In genomic region chr12:30695327-30696102, GRCh38 we compare ENCODE assay signal across 8 cellular contexts. TPM values are rescaled to one million over a fixed set of nuclear protein-coding genes. Genes with fewer than 3 reads are reported as not detected.
DNase-seq lines count a peak whose midpoint lies in the region; ATAC-seq and TF ChIP-seq lines count a peak whose summit lies in the region.

IPO8 (minus strand) TSS chr12:30695869; CDS start chr12:30695647, 222 bp downstream.

- H3K4me1 ChIP-seq in endocrine pancreas (ENCODE audit: control insufficient read depth, insufficient read depth, low read length): peaks cover 8% of the 10 kb centered on the region
- no peaks in the 10 kb centered on the region for H3K4me1 ChIP-seq in mesendoderm (ENCODE audit: control insufficient read depth, low read depth, low read length)

- BruUV-seq in Calu3 (replicated peaks; lab: Mats Ljungman, UMichigan): TSS peak; percentile 49

- H3K4me3 ChIP-seq in endocrine pancreas (ENCODE audit: control insufficient read depth, insufficient read depth, low read length) (peak within 1 kb of the TSS; percentile 86), mesendoderm (ENCODE audit: low read length) (peak within 1 kb of the TSS; percentile 67)

- peak within 1 kb of the TSS; percentile 89 for H4K8ac ChIP-seq in mesendoderm (ENCODE audit: low read depth, low read length)

- H3K9ac ChIP-seq in endocrine pancreas (ENCODE audit: control insufficient read depth, insufficient read depth, low read length) (peak within 1 kb of the TSS; percentile 97), mesendoderm (ENCODE audit: low read length) (peak within 1 kb of the TSS; percentile 86)

- H3K79me2 ChIP-seq in mesendoderm (ENCODE audit: control insufficient read depth, insufficient read depth, low read length): peaks cover 3% of the 10 kb centered on the region

- peak within 1 kb of the TSS; percentile 29 for H3K18ac ChIP-seq in mesendoderm (ENCODE audit: low read length)

- no peak within 1 kb of the TSS for H4K5ac ChIP-seq in mesendoderm (ENCODE audit: low read length)

- peaks cover 20% of the 10 kb centered on the region for H3K36me3 Mint-ChIP-seq in Calu3 (ENCODE audit: insufficient read depth, unreplicated experiment)
- H3K36me3 Mint-ChIP-seq in activated CD8-positive, alpha-beta memory T cell treated with anti-CD3 and anti-CD28 coated beads, Interleukin-2, amount 10 ng/mL, durations not matched to agents 7 days and 5 days: peaks cover 10% of the 10 kb centered on the region

- H3K79me1 ChIP-seq in mesendoderm (ENCODE audit: low read length): peaks cover 6% of the 10 kb centered on the region

- H3K4me1 Mint-ChIP-seq in Calu3 (ENCODE audit: low read depth, unreplicated experiment): peaks cover 28% of the 10 kb centered on the region
- H3K4me1 Mint-ChIP-seq in activated CD8-positive, alpha-beta memory T cell treated with anti-CD3 and anti-CD28 coated beads, Interleukin-2, amount 10 ng/mL, durations not matched to agents 7 days and 5 days: peaks cover 34% of the 10 kb centered on the region

- H3K27me3 Mint-ChIP-seq in Calu3 (ENCODE audit: unreplicated experiment): no peaks in the 10 kb centered on the region
- H3K27me3 Mint-ChIP-seq in activated CD8-positive, alpha-beta memory T cell treated with anti-CD3 and anti-CD28 coated beads, Interleukin-2, amount 10 ng/mL, durations not matched to agents 7 days and 5 days: peaks cover 6% of the 10 kb centered on the region

- no peak within 1 kb of the TSS for H2BK15ac ChIP-seq in mesendoderm (replicated peaks; ENCODE audit: low read depth)

- intact Hi-C loops in Calu3 (cut with micrococcal nuclease; ENCODE audit: unreplicated experiment): loop anchor here (2.0 kb wide), 1 partner anchor 99 kb away; no protein-coding TSS in a partner anchor

- no peak within 1 kb of the TSS for H2BK5ac ChIP-seq in mesendoderm (ENCODE audit: low read length)

- H3K56ac ChIP-seq in mesendoderm (ENCODE audit: low read length): peak within 1 kb of the TSS; percentile 78

- H3K27ac ChIP-seq in mesendoderm (ENCODE audit: low read depth, low read length): peak within 1 kb of the TSS; percentile 38

- peak; percentile 88 for ATAC-seq in GM21381 (IDR thresholded peaks at IDR 0.05; ENCODE audit: unreplicated experiment)
- ATAC-seq in activated CD8-positive, alpha-beta memory T cell treated with anti-CD3 and anti-CD28 coated beads, Interleukin-2, amount 10 ng/mL, durations not matched to agents 7 days and 5 days: peak; percentile 92

- peak within 1 kb of the TSS; percentile 74 for H3K27ac Mint-ChIP-seq in Calu3 (ENCODE audit: unreplicated experiment)
- peak within 1 kb of the TSS; percentile 88 for H3K27ac Mint-ChIP-seq in activated CD8-positive, alpha-beta memory T cell treated with anti-CD3 and anti-CD28 coated beads, Interleukin-2, amount 10 ng/mL, durations not matched to agents 7 days and 5 days

- peak; percentile 36 for TF ChIP-seq CTCF in Calu3 (IDR thresholded peaks at IDR 0.05; ENCODE audit: unreplicated experiment)

- CTCF ChIA-PET in Calu3 (lab: Charles Lee): interaction anchor here (0.5 to 2.2 kb wide), 11 partner anchors 30 to 1246 kb away, joined by 3 to 19 read pairs (median 5); no protein-coding TSS in a partner anchor
- CTCF ChIA-PET in activated CD8-positive, alpha-beta memory T cell treated with anti-CD3 and anti-CD28 coated beads, Interleukin-2, amount 10 ng/mL, durations not matched to agents 7 days and 5 days (lab: Charles Lee): interaction anchor here (0.7 to 3.2 kb wide), 12 partner anchors 8 to 622 kb away, joined by 3 to 10 read pairs (median 4); partner anchors contain the start of gene CAPRIN2

- WGBS in mesendoderm (ENCODE audit: extremely low coverage, insufficient coverage, low lambda C conversion rate): no CpG with 5 or more reads among the region's 68 CpGs

- H3K36me3 ChIP-seq in endocrine pancreas (ENCODE audit: control insufficient read depth, insufficient read depth, low read length): no peaks in the 10 kb centered on the region
- no peaks in the 10 kb centered on the region for H3K36me3 ChIP-seq in mesendoderm (ENCODE audit: control insufficient read depth, insufficient read depth, low read length)

- H3K4ac ChIP-seq in mesendoderm (ENCODE audit: low read depth, low read length): no peak within 1 kb of the TSS

- H3K4me3 Mint-ChIP-seq in Calu3 (ENCODE audit: low read depth, unreplicated experiment): peak within 1 kb of the TSS; percentile 88
- peak within 1 kb of the TSS; percentile 94 for H3K4me3 Mint-ChIP-seq in activated CD8-positive, alpha-beta memory T cell treated with anti-CD3 and anti-CD28 coated beads, Interleukin-2, amount 10 ng/mL, durations not matched to agents 7 days and 5 days

- peak within 1 kb of the TSS; percentile 55 for H3K4me2 ChIP-seq in mesendoderm (ENCODE audit: low read length)

- H2AK5ac ChIP-seq in mesendoderm (ENCODE audit: low read length): no peak within 1 kb of the TSS

- H3K27me3 ChIP-seq in endocrine pancreas (ENCODE audit: control insufficient read depth, insufficient read depth, low read length) (no peaks in the 10 kb centered on the region), mesendoderm (ENCODE audit: insufficient read depth, low read length, poor library complexity) (no peaks in the 10 kb centered on the region)

- DNase-seq in Calu3: peak; percentile 90
- DNase-seq in HUDEP-2 (lab: John Stamatoyannopoulos, UW; ENCODE audit: unreplicated experiment in 76 of 76): peak in 74 of 76 experiments; percentile 23 to 91 (median 82)
- DNase-seq in NOMO-1 treated with dmso at 0.1 percent for 144 hours (lab: John Stamatoyannopoulos, UW; ENCODE audit: unreplicated experiment): peak; percentile 74
- peak; percentile 91 for DNase-seq in activated CD8-positive, alpha-beta memory T cell treated with anti-CD3 and anti-CD28 coated beads, Interleukin-2, amount 10 ng/mL, durations not matched to agents 7 days and 5 days
- peak; percentile 98 for DNase-seq in mesendoderm
- DNase-seq in stimulated activated CD8-positive, alpha-beta memory T cell treated with anti-CD3 and anti-CD28 coated beads, Interleukin-15, amount 100 ng/mL, for 24 hours (ENCODE audit: low read depth): peak; percentile 62

- H2BK120ac ChIP-seq in mesendoderm (ENCODE audit: low read depth, low read length): no peak within 1 kb of the TSS

- no peaks in the 10 kb centered on the region for H3K9me3 ChIP-seq in endocrine pancreas (ENCODE audit: control insufficient read depth, low read length)

- H3K9me3 Mint-ChIP-seq in Calu3 (ENCODE audit: low read depth, unreplicated experiment): no peaks in the 10 kb centered on the region
- H3K9me3 Mint-ChIP-seq in activated CD8-positive, alpha-beta memory T cell treated with anti-CD3 and anti-CD28 coated beads, Interleukin-2, amount 10 ng/mL, durations not matched to agents 7 days and 5 days (ENCODE audit: low read depth): no peaks in the 10 kb centered on the region

- H3K23ac ChIP-seq in mesendoderm (ENCODE audit: low read length): peak within 1 kb of the TSS; percentile 48

RNA-seq across cellular contexts. Expression of gene IPO8, which starts in this region (rescaled TPM):
- 40.1 and 44.1 TPM in 2 replicates for total RNA-seq in Calu3 (2022)
- total RNA-seq in activated CD8-positive, alpha-beta memory T cell treated with anti-CD3 and anti-CD28 coated beads, Interleukin-2, amount 10 ng/mL, durations not matched to agents 7 days and 5 days: 10 to 100 TPM; 40.8 to 50.5 TPM
- 23.4 TPM for polyA plus RNA-seq in mesendoderm (2013, experiment 1 of 2)
- 26.6 TPM for polyA plus RNA-seq in mesendoderm (2013, experiment 2 of 2)

Comparison
In these comparisons a context has a peak if more than half of its experiments do, and no peak if none do; other contexts are left out.
1. Peak in every context shown above with its lines: DNase-seq, ATAC-seq, H3K4me3 ChIP-seq and H3K27ac ChIP-seq.